ENCODE assay signal across 10 cellular contexts in genomic region chr16:87657621-87658192, GRCh38. TPM values are rescaled to one million over a fixed set of nuclear protein-coding genes. Genes with fewer than 3 reads are reported as not detected.
A peak's percentile ranks its signal among the peaks of the same experiment; 100 is the strongest.
DNase-seq lines count a peak whose midpoint lies in the region; ATAC-seq lines count a peak whose summit lies in the region.
"Had no signal": no experiment of that assay in that cellular context is flagged by ENCODE, and none has a peak within 500 bp of the region (broad histone marks: within the 10 kb centered on the region; RNA-seq: fewer than 3 reads in every experiment).

No MANE protein-coding gene starts in this region.

- DNase-seq in Daoy (ENCODE audit: low read depth) = peak; percentile 60
- DNase-seq in H7 = peak; percentile 87
- DNase-seq in SJCRH30 = peak; percentile 29 to 48
- peak; percentile 6 for DNase-seq in glomerular visceral epithelial cell (ENCODE audit: extremely low spot score)
- DNase-seq: activated T-cell treated with anti-CD3 and anti-CD28 coated beads, Interleukin-2, amount 50 U/mL, for 1 hour; lower lobe of right lung; NCI-H187 had no signal

- H3K36me3 ChIP-seq in H7 (replicated peaks; ENCODE audit: control insufficient read depth, insufficient read depth, low read length) (no peaks in the 10 kb centered on the region), SJCRH30 (no peaks in the 10 kb centered on the region)
- H3K36me3 ChIP-seq: lower lobe of right lung had no signal

- no peak overlapping the region for H3K27ac ChIP-seq in SJCRH30
- H3K27ac ChIP-seq: lower lobe of right lung had no signal

- H3K4me1 ChIP-seq in SJCRH30 = 0 out of 2 replicates have a peak, but pooled peaks cover 3% of the 10 kb centered on the region
- H3K4me1 ChIP-seq: lower lobe of right lung had no signal

- H3K27me3 ChIP-seq in H7 (ENCODE audit: control insufficient read depth, insufficient read depth, low read length) (no peaks in the 10 kb centered on the region), SJCRH30 (no peaks in the 10 kb centered on the region)

- H3K9me3 ChIP-seq in SJCRH30 (replicated peaks) = no peaks in the 10 kb centered on the region
- H3K9me3 ChIP-seq: lower lobe of right lung had no signal

- H3K4me3 ChIP-seq in H7 (ENCODE audit: insufficient read depth, low read depth, low read length) (no peak overlapping the region), SJCRH30 (no peak overlapping the region)
- H3K4me3 ChIP-seq: lower lobe of right lung had no signal

- ATAC-seq in HG02870 (IDR thresholded peaks at IDR 0.05; ENCODE audit: unreplicated experiment) (no peak), GM21737 (IDR thresholded peaks at IDR 0.05; ENCODE audit: unreplicated experiment) (no peak), GM21367 (IDR thresholded peaks at IDR 0.05; ENCODE audit: unreplicated experiment) (no peak)
- ATAC-seq: lower lobe of right lung had no signal

RNA-seq across cellular contexts. Expression of gene JPH3, which starts 55.4 kb away (rescaled TPM):
- 6.2 and 7.4 TPM in 2 replicates for total RNA-seq in Daoy (2014; rRNA removed; shearing (Covaris generic))
- total RNA-seq in H7 (2014; rRNA removed; shearing (Covaris generic)) = 24.0 and 25.6 TPM in 2 replicates
- total RNA-seq in SJCRH30 (2014; rRNA removed; shearing (Covaris generic)) = not detected in 2 replicates

Comparison
In these comparisons a context has a peak if more than half of its experiments do, and no peak if none do; other contexts are left out.
1. DNase-seq: peak in every context shown above with its lines; median percentile 87 in H7; 60 in Daoy; 38 in SJCRH30; 6 in glomerular visceral epithelial cell.